ENCODE assay signal across 1 cellular context in the genomic region with DNA sequence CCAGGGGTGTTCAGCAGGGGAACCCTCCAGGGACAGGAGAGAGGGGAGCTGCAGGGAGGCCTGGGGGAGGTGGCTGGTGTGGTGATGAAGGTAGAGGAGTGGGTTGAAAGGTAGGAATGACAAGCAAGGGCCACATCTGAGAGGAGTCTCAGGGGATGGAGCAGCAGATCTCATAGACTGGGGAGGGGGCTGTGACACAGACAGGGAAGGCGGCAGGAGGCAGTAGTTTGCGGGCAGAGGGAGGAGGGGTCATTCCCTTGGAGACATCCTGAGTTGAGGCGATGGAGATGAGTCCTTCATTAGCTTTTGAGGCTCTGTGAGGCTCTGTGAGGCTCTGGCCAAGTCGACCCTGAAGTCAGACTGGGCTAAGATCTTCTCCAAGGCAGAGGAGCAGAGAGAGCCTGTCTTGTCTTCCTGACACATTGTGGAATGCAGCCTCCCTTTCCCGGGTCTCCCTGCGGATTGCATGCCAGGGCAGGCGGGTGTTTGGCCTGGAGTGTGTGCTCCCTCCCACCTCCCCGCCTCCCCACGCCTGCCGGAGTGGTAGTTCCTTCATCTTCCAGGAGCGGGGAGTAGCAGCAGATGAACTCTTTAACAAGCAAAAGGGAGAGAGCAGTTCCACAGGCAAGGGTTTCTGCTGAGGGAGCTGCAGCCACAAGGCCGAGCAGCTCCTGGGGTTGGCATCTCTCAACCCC.
TF ChIP-seq lines count a peak whose summit lies in the region.

No MANE protein-coding gene starts in this region.

TF ChIP-seq in GM23338, 12 proteins besides CTCF, POLR2A, EP300 and RAD21 (continued from another document):
- TF ChIP-seq REST (IDR thresholded peaks at IDR 0.05; ENCODE audit: unreplicated experiment), result no peak
- no peak for TF ChIP-seq CREB1 (CRISPR knock-in tag; IDR thresholded peaks at IDR 0.05; ENCODE audit: low read depth)
- TF ChIP-seq ZNF331 (CRISPR knock-in tag; IDR thresholded peaks at IDR 0.05; ENCODE audit: low read depth), result no peak
- no peak for TF ChIP-seq POLR2AphosphoS5 (IDR thresholded peaks at IDR 0.05; ENCODE audit: low read depth)
- no peak for TF ChIP-seq STAT1 (IDR thresholded peaks at IDR 0.05; ENCODE audit: unreplicated experiment)
- TF ChIP-seq NANOG (IDR thresholded peaks at IDR 0.05; ENCODE audit: borderline replicate concordance), result no peak
- TF ChIP-seq ZNF114 (CRISPR knock-in tag; IDR thresholded peaks at IDR 0.05), result no peak
- TF ChIP-seq, protein P1, sequence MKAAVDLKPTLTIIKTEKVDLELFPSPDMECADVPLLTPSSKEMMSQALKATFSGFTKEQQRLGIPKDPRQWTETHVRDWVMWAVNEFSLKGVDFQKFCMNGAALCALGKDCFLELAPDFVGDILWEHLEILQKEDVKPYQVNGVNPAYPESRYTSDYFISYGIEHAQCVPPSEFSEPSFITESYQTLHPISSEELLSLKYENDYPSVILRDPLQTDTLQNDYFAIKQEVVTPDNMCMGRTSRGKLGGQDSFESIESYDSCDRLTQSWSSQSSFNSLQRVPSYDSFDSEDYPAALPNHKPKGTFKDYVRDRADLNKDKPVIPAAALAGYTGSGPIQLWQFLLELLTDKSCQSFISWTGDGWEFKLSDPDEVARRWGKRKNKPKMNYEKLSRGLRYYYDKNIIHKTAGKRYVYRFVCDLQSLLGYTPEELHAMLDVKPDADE (IDR thresholded peaks at IDR 0.05), result no peak
- TF ChIP-seq ZNF462 (CRISPR knock-in tag; IDR thresholded peaks at IDR 0.05), result no peak
- TF ChIP-seq EZH2 (IDR thresholded peaks at IDR 0.05; ENCODE audit: low read depth, unreplicated experiment), result no peak
- TF ChIP-seq JUNB (IDR thresholded peaks at IDR 0.05; ENCODE audit: unreplicated experiment), result no peak
